In the genomic region with DNA sequence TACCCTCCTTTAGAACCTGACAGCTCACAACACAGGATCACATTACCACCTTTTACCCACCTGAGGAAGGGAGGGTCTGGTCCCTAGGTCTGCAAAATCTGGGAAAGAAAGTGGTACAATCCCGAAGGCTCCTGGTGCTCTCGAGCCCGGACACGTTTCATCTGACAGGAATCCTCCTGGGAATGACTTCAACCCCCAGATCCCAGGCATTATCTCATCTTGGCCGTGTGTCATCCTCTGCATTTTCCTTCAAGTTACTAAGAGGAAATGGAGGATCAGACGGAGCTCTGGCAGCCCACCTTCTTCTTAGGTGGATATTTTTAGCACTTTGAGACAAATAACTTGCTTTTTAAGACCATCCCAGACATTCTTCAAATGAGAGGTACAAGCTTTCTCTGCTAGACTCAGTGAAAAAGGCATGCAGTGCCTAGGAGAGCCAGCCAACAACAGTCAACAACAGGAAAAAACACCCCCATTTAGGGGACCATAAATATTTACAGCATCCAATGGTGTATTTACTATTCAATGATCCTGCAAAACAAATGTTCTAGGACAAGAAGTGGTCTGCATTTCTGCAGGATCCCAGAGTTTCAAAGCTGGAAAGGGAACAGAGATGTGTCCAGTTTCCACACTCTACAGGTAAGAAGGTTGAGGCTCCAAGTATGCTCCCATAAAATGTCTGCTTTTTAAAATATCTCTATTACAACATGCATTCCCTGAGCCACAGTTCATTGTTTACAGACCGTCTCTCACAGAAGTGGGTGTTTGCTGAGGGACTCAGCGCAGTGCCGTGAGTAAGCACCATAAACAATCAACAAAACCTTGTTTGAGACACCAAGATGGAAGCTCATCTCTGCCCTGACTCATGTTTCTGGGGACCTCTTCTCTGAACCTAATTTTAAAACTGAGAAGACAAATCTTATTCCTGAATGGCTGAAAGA, we compare ENCODE assay signal across 1 cellular context.
TF ChIP-seq lines count a peak whose summit lies in the region.

No MANE protein-coding gene starts in this region.

TF ChIP-seq in HepG2, 621 proteins besides CTCF, POLR2A, EP300 and RAD21 (continued from another document):
- TF ChIP-seq, protein P1, sequence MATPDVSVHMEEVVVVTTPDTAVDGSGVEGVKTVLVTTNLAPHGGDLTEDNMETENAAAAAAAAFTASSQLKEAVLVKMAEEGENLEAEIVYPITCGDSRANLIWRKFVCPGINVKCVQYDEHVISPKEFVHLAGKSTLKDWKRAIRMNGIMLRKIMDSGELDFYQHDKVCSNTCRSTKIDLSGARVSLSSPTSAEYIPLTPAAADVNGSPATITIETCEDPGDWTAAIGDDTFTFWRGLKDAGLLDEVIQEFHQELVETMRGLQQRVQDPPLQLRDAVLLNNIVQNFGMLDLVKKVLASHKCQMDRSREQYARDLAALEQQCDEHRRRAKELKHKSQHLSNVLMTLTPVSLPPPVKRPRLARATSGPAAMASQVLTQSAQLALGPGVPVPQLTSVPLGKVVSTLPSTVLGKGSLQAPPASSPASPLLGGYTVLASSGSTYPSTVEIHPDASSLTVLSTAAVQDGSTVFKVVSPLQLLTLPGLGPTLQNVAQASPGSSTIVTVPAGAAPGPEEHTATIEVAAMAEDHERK (CRISPR knock-in tag; IDR thresholded peaks at IDR 0.05; ENCODE audit: low read depth), result no peak
- TF ChIP-seq SIX1 (CRISPR knock-in tag; IDR thresholded peaks at IDR 0.05; ENCODE audit: borderline replicate concordance) (no peak), SKI (IDR thresholded peaks at IDR 0.05; ENCODE audit: partially characterized antibody) (peak; percentile 33), SNAPC2 (CRISPR knock-in tag; IDR thresholded peaks at IDR 0.05) (no peak), GATAD2A (CRISPR knock-in tag; IDR thresholded peaks at IDR 0.05) (peak; percentile 86), ZNF12 (CRISPR knock-in tag; IDR thresholded peaks at IDR 0.05) (0 out of 2 replicates have a peak, but pooled peaks have one; percentile 20), FOXA1 (IDR thresholded peaks at IDR 0.05) (no peak), FOXA1 (CRISPR knock-in tag; IDR thresholded peaks at IDR 0.05) (peak; percentile 82), MAF1 (CRISPR knock-in tag; IDR thresholded peaks at IDR 0.05; ENCODE audit: borderline replicate concordance) (no peak), SOX5 (CRISPR knock-in tag; IDR thresholded peaks at IDR 0.05; ENCODE audit: borderline replicate concordance) (peak; percentile 21; the same call in 1 of the 2 replicates), AKAP8 (CRISPR knock-in tag; IDR thresholded peaks at IDR 0.05) (no peak), ZBTB3 (CRISPR knock-in tag; IDR thresholded peaks at IDR 0.05; ENCODE audit: borderline replicate concordance, low read depth) (no peak), ZNF644 (CRISPR knock-in tag; IDR thresholded peaks at IDR 0.05; ENCODE audit: low read depth) (0 out of 2 replicates have a peak, but pooled peaks have one; percentile 36), FOXP1 (IDR thresholded peaks at IDR 0.05) (no peak), FOXP1 (CRISPR knock-in tag; IDR thresholded peaks at IDR 0.05) (peak; percentile 94), ZNF350 (CRISPR knock-in tag; IDR thresholded peaks at IDR 0.05; ENCODE audit: borderline replicate concordance, low read depth) (no peak), SOX6 (IDR thresholded peaks at IDR 0.05) (no peak), SOX6 (CRISPR knock-in tag; IDR thresholded peaks at IDR 0.05) (peak; percentile 40; the same call in 1 of the 2 replicates), ZNF446 (CRISPR knock-in tag; IDR thresholded peaks at IDR 0.05) (no peak), MXD4 (CRISPR knock-in tag; IDR thresholded peaks at IDR 0.05) (no peak), FOXA3 (CRISPR knock-in tag; IDR thresholded peaks at IDR 0.05) (peak; percentile 88), PHB2 (IDR thresholded peaks at IDR 0.05; ENCODE audit: partially characterized antibody) (no peak), TCF7 (IDR thresholded peaks at IDR 0.05; ENCODE audit: low read depth) (no peak), BCL6 (CRISPR knock-in tag; IDR thresholded peaks at IDR 0.05) (peak; percentile 59), RARA (CRISPR knock-in tag; IDR thresholded peaks at IDR 0.05) (peak; percentile 44; the same call in 1 of the 2 replicates), MIER3 (CRISPR knock-in tag; IDR thresholded peaks at IDR 0.05; ENCODE audit: borderline replicate concordance) (peak; percentile 18; the same call in 1 of the 2 replicates), FOSL1 (CRISPR knock-in tag; IDR thresholded peaks at IDR 0.05; ENCODE audit: borderline replicate concordance) (no peak), FOXO1 (CRISPR knock-in tag; IDR thresholded peaks at IDR 0.05) (peak; percentile 20; the same call in 1 of the 2 replicates), KDM1A (CRISPR knock-in tag; IDR thresholded peaks at IDR 0.05) (no peak), DNMT1 (CRISPR knock-in tag; IDR thresholded peaks at IDR 0.05) (no peak), SOX13 (IDR thresholded peaks at IDR 0.05) (no peak), SOX13 (CRISPR knock-in tag; conservative IDR thresholded peaks at IDR 0.05 in 1 of 2, IDR thresholded peaks at IDR 0.05 in 1 of 2) (peak in 1 of 2 experiments; percentile 62; a peak in 1 of 4 replicates), ZNF7 (CRISPR knock-in tag; IDR thresholded peaks at IDR 0.05) (peak; percentile 86; the same call in 1 of the 2 replicates)
- TF ChIP-seq, protein P2, sequence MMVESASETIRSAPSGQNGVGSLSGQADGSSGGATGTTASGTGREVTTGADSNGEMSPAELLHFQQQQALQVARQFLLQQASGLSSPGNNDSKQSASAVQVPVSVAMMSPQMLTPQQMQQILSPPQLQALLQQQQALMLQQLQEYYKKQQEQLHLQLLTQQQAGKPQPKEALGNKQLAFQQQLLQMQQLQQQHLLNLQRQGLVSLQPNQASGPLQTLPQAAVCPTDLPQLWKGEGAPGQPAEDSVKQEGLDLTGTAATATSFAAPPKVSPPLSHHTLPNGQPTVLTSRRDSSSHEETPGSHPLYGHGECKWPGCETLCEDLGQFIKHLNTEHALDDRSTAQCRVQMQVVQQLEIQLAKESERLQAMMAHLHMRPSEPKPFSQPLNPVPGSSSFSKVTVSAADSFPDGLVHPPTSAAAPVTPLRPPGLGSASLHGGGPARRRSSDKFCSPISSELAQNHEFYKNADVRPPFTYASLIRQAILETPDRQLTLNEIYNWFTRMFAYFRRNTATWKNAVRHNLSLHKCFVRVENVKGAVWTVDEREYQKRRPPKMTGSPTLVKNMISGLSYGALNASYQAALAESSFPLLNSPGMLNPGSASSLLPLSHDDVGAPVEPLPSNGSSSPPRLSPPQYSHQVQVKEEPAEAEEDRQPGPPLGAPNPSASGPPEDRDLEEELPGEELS (CRISPR knock-in tag; IDR thresholded peaks at IDR 0.05), result peak; percentile 84
- TF ChIP-seq, protein P3, sequence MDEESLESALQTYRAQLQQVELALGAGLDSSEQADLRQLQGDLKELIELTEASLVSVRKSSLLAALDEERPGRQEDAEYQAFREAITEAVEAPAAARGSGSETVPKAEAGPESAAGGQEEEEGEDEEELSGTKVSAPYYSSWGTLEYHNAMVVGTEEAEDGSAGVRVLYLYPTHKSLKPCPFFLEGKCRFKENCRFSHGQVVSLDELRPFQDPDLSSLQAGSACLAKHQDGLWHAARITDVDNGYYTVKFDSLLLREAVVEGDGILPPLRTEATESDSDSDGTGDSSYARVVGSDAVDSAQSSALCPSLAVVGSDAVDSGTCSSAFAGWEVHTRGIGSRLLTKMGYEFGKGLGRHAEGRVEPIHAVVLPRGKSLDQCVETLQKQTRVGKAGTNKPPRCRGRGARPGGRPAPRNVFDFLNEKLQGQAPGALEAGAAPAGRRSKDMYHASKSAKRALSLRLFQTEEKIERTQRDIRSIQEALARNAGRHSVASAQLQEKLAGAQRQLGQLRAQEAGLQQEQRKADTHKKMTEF (CRISPR knock-in tag; IDR thresholded peaks at IDR 0.05), result 0 out of 2 replicates have a peak, but pooled peaks have one; percentile 26
- TF ChIP-seq, protein P4, sequence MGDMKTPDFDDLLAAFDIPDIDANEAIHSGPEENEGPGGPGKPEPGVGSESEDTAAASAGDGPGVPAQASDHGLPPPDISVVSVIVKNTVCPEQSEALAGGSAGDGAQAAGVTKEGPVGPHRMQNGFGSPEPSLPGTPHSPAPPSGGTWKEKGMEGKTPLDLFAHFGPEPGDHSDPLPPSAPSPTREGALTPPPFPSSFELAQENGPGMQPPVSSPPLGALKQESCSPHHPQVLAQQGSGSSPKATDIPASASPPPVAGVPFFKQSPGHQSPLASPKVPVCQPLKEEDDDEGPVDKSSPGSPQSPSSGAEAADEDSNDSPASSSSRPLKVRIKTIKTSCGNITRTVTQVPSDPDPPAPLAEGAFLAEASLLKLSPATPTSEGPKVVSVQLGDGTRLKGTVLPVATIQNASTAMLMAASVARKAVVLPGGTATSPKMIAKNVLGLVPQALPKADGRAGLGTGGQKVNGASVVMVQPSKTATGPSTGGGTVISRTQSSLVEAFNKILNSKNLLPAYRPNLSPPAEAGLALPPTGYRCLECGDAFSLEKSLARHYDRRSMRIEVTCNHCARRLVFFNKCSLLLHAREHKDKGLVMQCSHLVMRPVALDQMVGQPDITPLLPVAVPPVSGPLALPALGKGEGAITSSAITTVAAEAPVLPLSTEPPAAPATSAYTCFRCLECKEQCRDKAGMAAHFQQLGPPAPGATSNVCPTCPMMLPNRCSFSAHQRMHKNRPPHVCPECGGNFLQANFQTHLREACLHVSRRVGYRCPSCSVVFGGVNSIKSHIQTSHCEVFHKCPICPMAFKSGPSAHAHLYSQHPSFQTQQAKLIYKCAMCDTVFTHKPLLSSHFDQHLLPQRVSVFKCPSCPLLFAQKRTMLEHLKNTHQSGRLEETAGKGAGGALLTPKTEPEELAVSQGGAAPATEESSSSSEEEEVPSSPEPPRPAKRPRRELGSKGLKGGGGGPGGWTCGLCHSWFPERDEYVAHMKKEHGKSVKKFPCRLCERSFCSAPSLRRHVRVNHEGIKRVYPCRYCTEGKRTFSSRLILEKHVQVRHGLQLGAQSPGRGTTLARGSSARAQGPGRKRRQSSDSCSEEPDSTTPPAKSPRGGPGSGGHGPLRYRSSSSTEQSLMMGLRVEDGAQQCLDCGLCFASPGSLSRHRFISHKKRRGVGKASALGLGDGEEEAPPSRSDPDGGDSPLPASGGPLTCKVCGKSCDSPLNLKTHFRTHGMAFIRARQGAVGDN (CRISPR knock-in tag; IDR thresholded peaks at IDR 0.05), result no peak
- TF ChIP-seq, protein P5, sequence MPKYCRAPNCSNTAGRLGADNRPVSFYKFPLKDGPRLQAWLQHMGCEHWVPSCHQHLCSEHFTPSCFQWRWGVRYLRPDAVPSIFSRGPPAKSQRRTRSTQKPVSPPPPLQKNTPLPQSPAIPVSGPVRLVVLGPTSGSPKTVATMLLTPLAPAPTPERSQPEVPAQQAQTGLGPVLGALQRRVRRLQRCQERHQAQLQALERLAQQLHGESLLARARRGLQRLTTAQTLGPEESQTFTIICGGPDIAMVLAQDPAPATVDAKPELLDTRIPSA (CRISPR knock-in tag; IDR thresholded peaks at IDR 0.05; ENCODE audit: borderline replicate concordance), result no peak
- TF ChIP-seq, protein P6, sequence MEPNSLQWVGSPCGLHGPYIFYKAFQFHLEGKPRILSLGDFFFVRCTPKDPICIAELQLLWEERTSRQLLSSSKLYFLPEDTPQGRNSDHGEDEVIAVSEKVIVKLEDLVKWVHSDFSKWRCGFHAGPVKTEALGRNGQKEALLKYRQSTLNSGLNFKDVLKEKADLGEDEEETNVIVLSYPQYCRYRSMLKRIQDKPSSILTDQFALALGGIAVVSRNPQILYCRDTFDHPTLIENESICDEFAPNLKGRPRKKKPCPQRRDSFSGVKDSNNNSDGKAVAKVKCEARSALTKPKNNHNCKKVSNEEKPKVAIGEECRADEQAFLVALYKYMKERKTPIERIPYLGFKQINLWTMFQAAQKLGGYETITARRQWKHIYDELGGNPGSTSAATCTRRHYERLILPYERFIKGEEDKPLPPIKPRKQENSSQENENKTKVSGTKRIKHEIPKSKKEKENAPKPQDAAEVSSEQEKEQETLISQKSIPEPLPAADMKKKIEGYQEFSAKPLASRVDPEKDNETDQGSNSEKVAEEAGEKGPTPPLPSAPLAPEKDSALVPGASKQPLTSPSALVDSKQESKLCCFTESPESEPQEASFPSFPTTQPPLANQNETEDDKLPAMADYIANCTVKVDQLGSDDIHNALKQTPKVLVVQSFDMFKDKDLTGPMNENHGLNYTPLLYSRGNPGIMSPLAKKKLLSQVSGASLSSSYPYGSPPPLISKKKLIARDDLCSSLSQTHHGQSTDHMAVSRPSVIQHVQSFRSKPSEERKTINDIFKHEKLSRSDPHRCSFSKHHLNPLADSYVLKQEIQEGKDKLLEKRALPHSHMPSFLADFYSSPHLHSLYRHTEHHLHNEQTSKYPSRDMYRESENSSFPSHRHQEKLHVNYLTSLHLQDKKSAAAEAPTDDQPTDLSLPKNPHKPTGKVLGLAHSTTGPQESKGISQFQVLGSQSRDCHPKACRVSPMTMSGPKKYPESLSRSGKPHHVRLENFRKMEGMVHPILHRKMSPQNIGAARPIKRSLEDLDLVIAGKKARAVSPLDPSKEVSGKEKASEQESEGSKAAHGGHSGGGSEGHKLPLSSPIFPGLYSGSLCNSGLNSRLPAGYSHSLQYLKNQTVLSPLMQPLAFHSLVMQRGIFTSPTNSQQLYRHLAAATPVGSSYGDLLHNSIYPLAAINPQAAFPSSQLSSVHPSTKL (CRISPR knock-in tag; IDR thresholded peaks at IDR 0.05), result peak; percentile 65; the same call in 1 of the 2 replicates
- TF ChIP-seq, protein P7, sequence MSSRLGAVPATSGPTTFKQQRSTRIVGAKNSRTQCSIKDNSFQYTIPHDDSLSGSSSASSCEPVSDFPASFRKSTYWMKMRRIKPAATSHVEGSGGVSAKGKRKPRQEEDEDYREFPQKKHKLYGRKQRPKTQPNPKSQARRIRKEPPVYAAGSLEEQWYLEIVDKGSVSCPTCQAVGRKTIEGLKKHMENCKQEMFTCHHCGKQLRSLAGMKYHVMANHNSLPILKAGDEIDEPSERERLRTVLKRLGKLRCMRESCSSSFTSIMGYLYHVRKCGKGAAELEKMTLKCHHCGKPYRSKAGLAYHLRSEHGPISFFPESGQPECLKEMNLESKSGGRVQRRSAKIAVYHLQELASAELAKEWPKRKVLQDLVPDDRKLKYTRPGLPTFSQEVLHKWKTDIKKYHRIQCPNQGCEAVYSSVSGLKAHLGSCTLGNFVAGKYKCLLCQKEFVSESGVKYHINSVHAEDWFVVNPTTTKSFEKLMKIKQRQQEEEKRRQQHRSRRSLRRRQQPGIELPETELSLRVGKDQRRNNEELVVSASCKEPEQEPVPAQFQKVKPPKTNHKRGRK (CRISPR knock-in tag; IDR thresholded peaks at IDR 0.05), result no peak
TF ChIP-seq in HepG2: peak in this region for 21.
